In the genomic region with DNA sequence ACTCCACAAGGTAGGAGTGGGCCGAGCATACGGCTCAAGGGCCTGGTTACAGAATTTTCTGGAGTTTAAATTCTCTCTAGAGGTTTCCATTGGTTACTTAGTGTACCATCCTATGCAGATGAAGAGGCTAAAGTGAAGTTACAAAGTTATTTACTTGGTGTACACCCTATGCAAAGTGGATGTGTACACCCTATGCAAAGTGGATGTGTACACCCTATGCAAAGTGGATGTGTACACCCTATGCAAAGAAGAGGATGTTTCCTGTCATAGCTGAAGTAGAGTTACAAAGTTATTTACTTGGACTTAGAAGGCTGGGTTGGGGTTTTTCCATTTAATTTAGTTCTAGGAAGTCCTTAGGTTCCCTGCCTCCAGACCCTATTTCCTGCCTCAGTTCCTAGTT, we compare ENCODE assay signal across 7 cellular contexts.
DNase-seq lines count a peak whose midpoint lies in the region; ATAC-seq and TF ChIP-seq lines count a peak whose summit lies in the region.
"Not testable (repeated sequence)": the region's sequence is repeated elsewhere in the genome, so short reads cannot be mapped to it uniquely, and the experiment has no call there.

No MANE protein-coding gene starts in this region.

- CTCF ChIA-PET in CD8-positive, alpha-beta T cell (lab: Charles Lee), result not testable (repeated sequence)

- H3K4me1 ChIP-seq in CD8-positive, alpha-beta T cell (ENCODE audit: insufficient read depth, low read length), result peaks cover 19% of the 10 kb centered on the region

- H3K27ac ChIP-seq in CD8-positive, alpha-beta T cell (ENCODE audit: low read depth, low read length), result not testable (repeated sequence)

- H3K4me1 Mint-ChIP-seq in CD8-positive, alpha-beta T cell (ENCODE audit: low read depth), result peaks cover 34% of the 10 kb centered on the region
- peaks cover 45% of the 10 kb centered on the region for H3K4me1 Mint-ChIP-seq in activated T-cell treated with anti-CD3 and anti-CD28 coated beads, Interleukin-2, amount 50 U/mL, for 24 hours (ENCODE audit: low read depth)
- peaks cover 31% of the 10 kb centered on the region for H3K4me1 Mint-ChIP-seq in activated naive CD8-positive, alpha-beta T cell treated with anti-CD3 and anti-CD28 coated beads for 36 hours
- H3K4me1 Mint-ChIP-seq in mesothelial cell of epicardium, result peaks cover 66% of the 10 kb centered on the region
- peaks cover 4 to 12% of the 10 kb centered on the region in 2 donors for H3K4me1 Mint-ChIP-seq in stimulated activated naive B cell treated with anti-CD40 and anti-IgM and Interleukin-4, amounts not matched to agents 10 μg/mL and 1 μg/mL and 100 μg/mL, for 72 hours

- DNase-seq in CD8-positive, alpha-beta T cell; activated T-cell treated with anti-CD3 and anti-CD28 coated beads, Interleukin-2, amount 50 U/mL, for 24 hours; activated naive CD8-positive, alpha-beta T cell treated with anti-CD3 and anti-CD28 coated beads for 36 hours; mesothelial cell of epicardium (ENCODE audit: low spot score in 2 of 2, unreplicated experiment in 2 of 2); stimulated activated naive B cell treated with anti-CD40 and anti-IgM and Interleukin-4, amounts not matched to agents 10 μg/mL and 1 μg/mL and 100 μg/mL, for 72 hours: not testable (repeated sequence)
- DNase-seq in NCI-H526 (lab: John Stamatoyannopoulos, UW), result peak; percentile 20 to 39

- intact Hi-C loops in CD8-positive, alpha-beta T cell (cut with DNase I, micrococcal nuclease), result loop anchor here (5.0 to 10.0 kb wide), 2 partner anchors 42 to 50 kb away; no protein-coding TSS in a partner anchor

- H3K4me3 ChIP-seq in CD8-positive, alpha-beta T cell (ENCODE audit: low read depth, low read length), result not testable (repeated sequence)

- not testable (repeated sequence) for TF ChIP-seq CTCF in CD8-positive, alpha-beta T cell (IDR thresholded peaks at IDR 0.05); mesothelial cell of epicardium (IDR thresholded peaks at IDR 0.05; ENCODE audit: unreplicated experiment)

- not testable (repeated sequence) for H3K9me3 ChIP-seq in CD8-positive, alpha-beta T cell (ENCODE audit: low read length)

- H3K36me3 ChIP-seq in CD8-positive, alpha-beta T cell (ENCODE audit: insufficient read depth, low read length), result not testable (repeated sequence)

- H3K27me3 Mint-ChIP-seq in CD8-positive, alpha-beta T cell (ENCODE audit: low read depth); activated T-cell treated with anti-CD3 and anti-CD28 coated beads, Interleukin-2, amount 50 U/mL, for 24 hours; activated naive CD8-positive, alpha-beta T cell treated with anti-CD3 and anti-CD28 coated beads for 36 hours; mesothelial cell of epicardium (ENCODE audit: low read depth); stimulated activated naive B cell treated with anti-CD40 and anti-IgM and Interleukin-4, amounts not matched to agents 10 μg/mL and 1 μg/mL and 100 μg/mL, for 72 hours: not testable (repeated sequence)

- H3K27me3 ChIP-seq in CD8-positive, alpha-beta T cell (ENCODE audit: insufficient read depth, low read length), result not testable (repeated sequence)

- POLR2A ChIA-PET in CD8-positive, alpha-beta T cell (lab: Charles Lee), result interaction anchor here (2.7 kb wide), 1 partner anchor 15 kb away, joined by 13 read pairs; no protein-coding TSS in a partner anchor

- peak overlapping the region; percentile 64 for H3K27ac Mint-ChIP-seq in CD8-positive, alpha-beta T cell
- peak overlapping the region; percentile 77 for H3K27ac Mint-ChIP-seq in activated T-cell treated with anti-CD3 and anti-CD28 coated beads, Interleukin-2, amount 50 U/mL, for 24 hours
- H3K27ac Mint-ChIP-seq in activated naive CD8-positive, alpha-beta T cell treated with anti-CD3 and anti-CD28 coated beads for 36 hours, result peak overlapping the region; percentile 64
- H3K27ac Mint-ChIP-seq in mesothelial cell of epicardium, result peak overlapping the region; percentile 89
- H3K27ac Mint-ChIP-seq in stimulated activated naive B cell treated with anti-CD40 and anti-IgM and Interleukin-4, amounts not matched to agents 10 μg/mL and 1 μg/mL and 100 μg/mL, for 72 hours, result peak overlapping the region; percentile 90

- not testable (repeated sequence) for H3K9me3 Mint-ChIP-seq in CD8-positive, alpha-beta T cell; activated T-cell treated with anti-CD3 and anti-CD28 coated beads, Interleukin-2, amount 50 U/mL, for 24 hours; activated naive CD8-positive, alpha-beta T cell treated with anti-CD3 and anti-CD28 coated beads for 36 hours; mesothelial cell of epicardium; stimulated activated naive B cell treated with anti-CD40 and anti-IgM and Interleukin-4, amounts not matched to agents 10 μg/mL and 1 μg/mL and 100 μg/mL, for 72 hours

- not testable (repeated sequence) for H3K4me3 Mint-ChIP-seq in CD8-positive, alpha-beta T cell; stimulated activated naive B cell treated with anti-CD40 and anti-IgM and Interleukin-4, amounts not matched to agents 10 μg/mL and 1 μg/mL and 100 μg/mL, for 72 hours
- H3K4me3 Mint-ChIP-seq in activated T-cell treated with anti-CD3 and anti-CD28 coated beads, Interleukin-2, amount 50 U/mL, for 24 hours, result peak overlapping the region; percentile 62
- H3K4me3 Mint-ChIP-seq in activated naive CD8-positive, alpha-beta T cell treated with anti-CD3 and anti-CD28 coated beads for 36 hours, result peak overlapping the region; percentile 11
- peak overlapping the region; percentile 37 for H3K4me3 Mint-ChIP-seq in mesothelial cell of epicardium

- ATAC-seq in CD8-positive, alpha-beta T cell; stimulated activated naive B cell treated with anti-CD40 and anti-IgM and Interleukin-4, amounts not matched to agents 10 μg/mL and 1 μg/mL and 100 μg/mL, for 72 hours (replicated peaks): not testable (repeated sequence)
- ATAC-seq in activated CD4-positive, CD25-positive, alpha-beta regulatory T cell treated with anti-CD3 and anti-CD28 coated beads, Interleukin-2, amount 50 U/mL, for 24 hours, result peak; percentile 24 to 27

- not testable (repeated sequence) for H3K36me3 Mint-ChIP-seq in CD8-positive, alpha-beta T cell; mesothelial cell of epicardium
- H3K36me3 Mint-ChIP-seq in activated T-cell treated with anti-CD3 and anti-CD28 coated beads, Interleukin-2, amount 50 U/mL, for 24 hours (ENCODE audit: low read depth), result peaks cover 13% of the 10 kb centered on the region
- peaks cover 26% of the 10 kb centered on the region for H3K36me3 Mint-ChIP-seq in activated naive CD8-positive, alpha-beta T cell treated with anti-CD3 and anti-CD28 coated beads for 36 hours
- peaks cover 20 to 43% of the 10 kb centered on the region in 2 donors for H3K36me3 Mint-ChIP-seq in stimulated activated naive B cell treated with anti-CD40 and anti-IgM and Interleukin-4, amounts not matched to agents 10 μg/mL and 1 μg/mL and 100 μg/mL, for 72 hours
